Comparison of ENCODE assay signal across 8 cellular contexts in genomic region chr17:8785547-8786412, GRCh38. TPM values are rescaled to one million over a fixed set of nuclear protein-coding genes. Genes with fewer than 3 reads are reported as not detected.
DNase-seq lines count a peak whose midpoint lies in the region; ATAC-seq and TF ChIP-seq lines count a peak whose summit lies in the region.

No MANE protein-coding gene starts in this region.

- H3K36me3 Mint-ChIP-seq in activated CD4-positive, alpha-beta T cell treated with anti-CD3 and anti-CD28 coated beads, Interleukin-2, amount 10 ng/mL, durations not matched to agents 7 days and 5 days (ENCODE audit: low read depth): no peaks in the 10 kb centered on the region

- TF ChIP-seq CTCF in right lobe of liver (IDR thresholded peaks at IDR 0.05): peak; percentile 69 to 91 (median 88)

- WGBS in right lobe of liver (ENCODE audit: insufficient coverage, low coverage, low lambda C conversion rate, missing lambda C conversion rate): 11% methylated on average over 15 of the region's 19 CpGs

- H3K4me3 ChIP-seq in right lobe of liver: no peak overlapping the region

- no peaks in the 10 kb centered on the region for H3K36me3 ChIP-seq in right lobe of liver

- H3K4me3 Mint-ChIP-seq in activated CD4-positive, alpha-beta T cell treated with anti-CD3 and anti-CD28 coated beads, Interleukin-2, amount 10 ng/mL, durations not matched to agents 7 days and 5 days: no peak overlapping the region

- CTCF ChIA-PET in activated CD4-positive, alpha-beta T cell treated with anti-CD3 and anti-CD28 coated beads, Interleukin-2, amount 10 ng/mL, durations not matched to agents 7 days and 5 days (lab: Charles Lee): interaction anchor here (0.6 to 2.4 kb wide), 18 partner anchors 10 to 597 kb away, joined by 3 to 8 read pairs (median 4); partner anchors contain the start of gene MFSD6L

- POLR2A ChIA-PET in activated CD4-positive, alpha-beta T cell treated with anti-CD3 and anti-CD28 coated beads, Interleukin-2, amount 10 ng/mL, durations not matched to agents 7 days and 5 days (lab: Charles Lee): no interaction called here

- no peaks in the 10 kb centered on the region for H3K4me1 Mint-ChIP-seq in activated CD4-positive, alpha-beta T cell treated with anti-CD3 and anti-CD28 coated beads, Interleukin-2, amount 10 ng/mL, durations not matched to agents 7 days and 5 days

- peak; percentile 93 to 98 (median 96) for ATAC-seq in right lobe of liver

- H3K27me3 Mint-ChIP-seq in activated CD4-positive, alpha-beta T cell treated with anti-CD3 and anti-CD28 coated beads, Interleukin-2, amount 10 ng/mL, durations not matched to agents 7 days and 5 days: peaks cover 10% of the 10 kb centered on the region

- TF ChIP-seq POLR2A in right lobe of liver (IDR thresholded peaks at IDR 0.05): no peak

- H3K9me3 Mint-ChIP-seq in activated CD4-positive, alpha-beta T cell treated with anti-CD3 and anti-CD28 coated beads, Interleukin-2, amount 10 ng/mL, durations not matched to agents 7 days and 5 days: no peaks in the 10 kb centered on the region

- no peak overlapping the region for H3K27ac ChIP-seq in right lobe of liver

- H3K27ac Mint-ChIP-seq in activated CD4-positive, alpha-beta T cell treated with anti-CD3 and anti-CD28 coated beads, Interleukin-2, amount 10 ng/mL, durations not matched to agents 7 days and 5 days: no peak overlapping the region

- DNase-seq in DMS 273 (lab: John Stamatoyannopoulos, UW; ENCODE audit: unreplicated experiment) (peak; percentile 84), DMS 273 treated with DMSO at 0.1 percent for 48 hours (lab: John Stamatoyannopoulos, UW) (no peak), NCI-H1930 (lab: John Stamatoyannopoulos, UW) (peak; percentile 54 to 58), dedifferentiated amniotic fluid mesenchymal stem cell (ENCODE audit: extremely low spot score) (peak; percentile 46), right lobe of liver (peak; percentile 73 to 81 (median 78)), DMS153 (lab: John Stamatoyannopoulos, UW) (no peak)
- peak; percentile 66 for DNase-seq in activated CD4-positive, alpha-beta T cell treated with anti-CD3 and anti-CD28 coated beads, Interleukin-2, amount 10 ng/mL, durations not matched to agents 7 days and 5 days
- DNase-seq in stimulated activated CD4-positive, alpha-beta T cell treated with anti-CD3 and anti-CD28 coated beads, TNF-alpha, amount 100 ng/mL, for 4 hours (ENCODE audit: low read depth in 3 of 3): peak; percentile 28 to 32 (median 32)

- no peaks in the 10 kb centered on the region for H3K4me1 ChIP-seq in right lobe of liver

- intact Hi-C loops in right lobe of liver (cut with DNase I): no loop called here

- no peaks in the 10 kb centered on the region for H3K9me3 ChIP-seq in right lobe of liver

- H3K27me3 ChIP-seq in right lobe of liver: no peaks in the 10 kb centered on the region

RNA-seq across cellular contexts. Expression of gene MFSD6L, which starts 13.4 kb away (rescaled TPM):
- total RNA-seq in activated CD4-positive, alpha-beta T cell treated with anti-CD3 and anti-CD28 coated beads, Interleukin-2, amount 10 ng/mL, durations not matched to agents 7 days and 5 days: 1 to 10 TPM in 1 of 2 experiments, under 1 TPM in 1; 0.71 to 1.4 TPM
- total RNA-seq in right lobe of liver: not detected

RNA-seq across cellular contexts. Expression of gene SPDYE4, which starts 27.4 kb away (rescaled TPM):
- not detected for total RNA-seq in activated CD4-positive, alpha-beta T cell treated with anti-CD3 and anti-CD28 coated beads, Interleukin-2, amount 10 ng/mL, durations not matched to agents 7 days and 5 days
- total RNA-seq in right lobe of liver: not detected

RNA-seq across cellular contexts. Expression of gene CCDC42, which starts 41.1 kb away (rescaled TPM):
- total RNA-seq in activated CD4-positive, alpha-beta T cell treated with anti-CD3 and anti-CD28 coated beads, Interleukin-2, amount 10 ng/mL, durations not matched to agents 7 days and 5 days: under 1 TPM in 1 of 2 experiments, not detected in 1; 0.25 TPM
- total RNA-seq in right lobe of liver: not detected

Comparison
In these comparisons a context has a peak if more than half of its experiments do, and no peak if none do; other contexts are left out.
1. DNase-seq: peak in DMS 273 (single experiment), NCI-H1930 (2 of 2), activated CD4-positive, alpha-beta T cell treated with anti-CD3 and anti-CD28 coated beads, Interleukin-2, amount 10 ng/mL, durations not matched to agents 7 days and 5 days (single experiment), dedifferentiated amniotic fluid mesenchymal stem cell (single experiment), right lobe of liver (3 of 3) and stimulated activated CD4-positive, alpha-beta T cell treated with anti-CD3 and anti-CD28 coated beads, TNF-alpha, amount 100 ng/mL, for 4 hours (3 of 3); none in DMS 273 treated with DMSO at 0.1 percent for 48 hours (single experiment) and DMS153 (single experiment).